In the genomic region with DNA sequence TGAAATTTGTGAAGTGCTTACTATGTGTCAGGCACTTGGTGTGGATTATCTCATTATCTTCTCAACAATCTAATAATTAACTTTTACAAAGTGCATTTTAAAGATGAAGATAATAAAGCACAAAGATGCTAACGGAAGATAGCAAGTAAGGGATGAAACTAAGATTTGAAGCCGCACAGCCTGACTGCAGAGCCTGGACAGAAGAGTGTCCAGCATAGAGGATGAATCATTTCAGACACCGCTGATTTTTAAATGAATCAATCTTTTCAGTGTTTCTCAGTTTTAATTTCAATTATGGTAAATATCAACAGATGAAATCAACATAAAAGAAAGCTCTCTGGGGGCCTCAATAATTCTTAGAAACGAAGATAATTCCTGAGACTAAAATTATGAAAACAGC, we compare ENCODE assay signal across 17 cellular contexts. TPM values are rescaled to one million over a fixed set of nuclear protein-coding genes. Genes with fewer than 3 reads are reported as not detected.
DNase-seq lines count a peak whose midpoint lies in the region; ATAC-seq, FAIRE-seq and TF ChIP-seq lines count a peak whose summit lies in the region.
"Had no signal": no experiment of that assay in that cellular context is flagged by ENCODE, and none has a peak within 500 bp of the region (broad histone marks: within the 10 kb centered on the region; RNA-seq: fewer than 3 reads in every experiment).

No MANE protein-coding gene starts in this region.

- FAIRE-seq in HepG2 (lab: Jason Lieb, UNC), result no peak
- FAIRE-seq: H1 had no signal

- H3K4me3 ChIP-seq in HepG2 (replicated peaks in 1 of 3; ENCODE audit: insufficient read depth in 1 of 3, low read depth in 2 of 3, low read length in 3 of 3) (no peak overlapping the region), right lobe of liver (no peak overlapping the region), adipocyte (ENCODE audit: low read length) (peak overlapping the region; percentile 73)
- H3K4me3 ChIP-seq: K562, upper lobe of right lung had no signal

- H3K9ac ChIP-seq in HepG2 (ENCODE audit: insufficient read depth, low read depth, low read length), result no peak overlapping the region
- H3K9ac ChIP-seq in adipocyte (ENCODE audit: low read length), result no peak overlapping the region

- no peaks in the 10 kb centered on the region for H3K79me2 ChIP-seq in HepG2 (ENCODE audit: insufficient read depth, low read length)

- DNase-seq in HepG2 (ENCODE audit: low spot score), result no peak
- no peak for DNase-seq in right lobe of liver
- no peak for DNase-seq in adipocyte (ENCODE audit: low read depth)
- peak; percentile 18 for DNase-seq in iris pigment epithelial cell (ENCODE audit: low read depth)
- no peak for DNase-seq in inferior parietal cortex (ENCODE audit: extremely low spot score)
- no peak for DNase-seq in NCI-H146 (lab: John Stamatoyannopoulos, UW)
- DNase-seq: activated effector memory CD4-positive, alpha-beta T cell treated with Interleukin-2 at 50 U/mL for 16 hours; activated T-cell treated with anti-CD3 and anti-CD28 coated beads for 4 hours; CD4-positive, alpha-beta memory T cell; NCI-H1105 treated with DMSO at 0.1 percent for 48 hours; NCI-H774 had no signal

- H3K4me1 ChIP-seq in HepG2 (ENCODE audit: insufficient read depth, low read length), result peaks cover 14% of the 10 kb centered on the region
- H3K4me1 ChIP-seq in right lobe of liver, result no peaks in the 10 kb centered on the region
- peaks cover 11% of the 10 kb centered on the region for H3K4me1 ChIP-seq in adipocyte (ENCODE audit: control insufficient read depth, insufficient read depth, low read length)

- H3K27ac ChIP-seq in HepG2 (ENCODE audit: extremely low read length, insufficient read depth, low read length) (no peak overlapping the region), right lobe of liver (no peak overlapping the region)
- H3K27ac ChIP-seq: upper lobe of right lung had no signal

- no peaks in the 10 kb centered on the region for H4K20me1 ChIP-seq in HepG2 (ENCODE audit: insufficient read depth, low read length)

- in situ Hi-C loops in HepG2 (cut with HindIII; ENCODE audit: extremely low pct_ligation_motif_present, low pct_unique_long_range_greater_than_20kb), result no loop called here

- TF ChIP-seq EP300 in HepG2 (IDR thresholded peaks at IDR 0.05; ENCODE audit: low read depth in 2 of 2, low read length in 2 of 2) (no peak), HepG2 (CRISPR knock-in tag; IDR thresholded peaks at IDR 0.05; ENCODE audit: borderline replicate concordance) (no peak)

- ATAC-seq in HepG2 (no peak), right lobe of liver (no peak), HG03460 (IDR thresholded peaks at IDR 0.05; ENCODE audit: unreplicated experiment) (no peak), GM19452 (IDR thresholded peaks at IDR 0.05; ENCODE audit: unreplicated experiment) (no peak)

- no peak for TF ChIP-seq RAD21 in HepG2 (CRISPR knock-in tag; IDR thresholded peaks at IDR 0.05)

- intact Hi-C loops in HepG2 (cut with micrococcal nuclease; ENCODE audit: unreplicated experiment) (no loop called here), right lobe of liver (cut with DNase I) (no loop called here)

- no peak for TF ChIP-seq POLR2A in HepG2 (IDR thresholded peaks at IDR 0.05; ENCODE audit: insufficient read depth in 1 of 2, low read depth in 2 of 2, low read length in 2 of 2)
- TF ChIP-seq POLR2A in right lobe of liver (IDR thresholded peaks at IDR 0.05), result no peak

- TF ChIP-seq CTCF in HepG2 (CRISPR knock-in tag; IDR thresholded peaks at IDR 0.05) (no peak), right lobe of liver (IDR thresholded peaks at IDR 0.05) (no peak)

- WGBS in HepG2 (ENCODE audit: low lambda C conversion rate), result 60% methylated on average over 4 of the region's 4 CpGs
- WGBS in right lobe of liver (ENCODE audit: insufficient coverage, low coverage, low lambda C conversion rate, missing lambda C conversion rate), result 82% methylated on average over 4 of the region's 4 CpGs

- BruUV-seq in HepG2 (replicated peaks; lab: Mats Ljungman, UMichigan), result no TSS peak

- H3K4me2 ChIP-seq in HepG2 (ENCODE audit: low read depth, low read length), result no peak overlapping the region; the same call in 1 of the 2 replicates

- CTCF ChIA-PET in HepG2 (lab: Yijun Ruan, JAX; ENCODE audit: low intra/inter-chr PET ratio, low total read pairs), result no interaction called here

- 0 out of 5 replicates have a peak, but pooled peaks cover 0 to 6% of the 10 kb centered on the region in 2 experiments for H3K27me3 ChIP-seq in HepG2 (ENCODE audit: control insufficient read depth in 1 of 2, insufficient read depth in 2 of 2, low read length in 2 of 2)
- no peaks in the 10 kb centered on the region for H3K27me3 ChIP-seq in right lobe of liver
- no peaks in the 10 kb centered on the region for H3K27me3 ChIP-seq in adipocyte (replicated peaks; ENCODE audit: control insufficient read depth, insufficient read depth, low read length)
- H3K27me3 ChIP-seq: MG63, upper lobe of right lung had no signal

- POLR2A ChIA-PET in HepG2 (lab: Yijun Ruan, JAX), result no interaction called here

- no peaks in the 10 kb centered on the region for H3K9me3 ChIP-seq in HepG2 (ENCODE audit: low read length)
- H3K9me3 ChIP-seq in right lobe of liver, result no peaks in the 10 kb centered on the region
- H3K9me3 ChIP-seq in adipocyte (ENCODE audit: control insufficient read depth, low read length), result no peaks in the 10 kb centered on the region
- H3K9me3 ChIP-seq: upper lobe of right lung had no signal

- no peak overlapping the region for H2AFZ ChIP-seq in HepG2 (ENCODE audit: low read length)

- H3K36me3 ChIP-seq in HepG2 (replicated peaks in 1 of 2; ENCODE audit: control insufficient read depth in 1 of 2, insufficient read depth in 2 of 2, low read length in 2 of 2) (no peaks in the 10 kb centered on the region), right lobe of liver (no peaks in the 10 kb centered on the region), adipocyte (ENCODE audit: control insufficient read depth, insufficient read depth, low read length, severe bottlenecking) (no peaks in the 10 kb centered on the region)
- H3K36me3 ChIP-seq: MG63, upper lobe of right lung had no signal

TF ChIP-seq in HepG2, 621 proteins besides CTCF, POLR2A, EP300 and RAD21:
- TF ChIP-seq, protein P1, sequence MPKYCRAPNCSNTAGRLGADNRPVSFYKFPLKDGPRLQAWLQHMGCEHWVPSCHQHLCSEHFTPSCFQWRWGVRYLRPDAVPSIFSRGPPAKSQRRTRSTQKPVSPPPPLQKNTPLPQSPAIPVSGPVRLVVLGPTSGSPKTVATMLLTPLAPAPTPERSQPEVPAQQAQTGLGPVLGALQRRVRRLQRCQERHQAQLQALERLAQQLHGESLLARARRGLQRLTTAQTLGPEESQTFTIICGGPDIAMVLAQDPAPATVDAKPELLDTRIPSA (CRISPR knock-in tag; IDR thresholded peaks at IDR 0.05; ENCODE audit: borderline replicate concordance), result no peak
- 0 out of 2 replicates have a peak, but pooled peaks have one; percentile 59 for TF ChIP-seq FOXO4 (CRISPR knock-in tag; conservative IDR thresholded peaks at IDR 0.05)

RNA-seq across cellular contexts. Expression of gene STAM2, which starts 24.5 kb away (rescaled TPM):
- total RNA-seq in HepG2 (2016; rRNA removed; fragmentation: Illumina TruSeq; extraction: Trizol) (24.1 and 29.2 TPM in 2 replicates), right lobe of liver (10 to 100 TPM; 12.1 to 18.6 (median 14.2) TPM)
- 9.6 and 10.8 TPM in 2 replicates for total RNA-seq in HepG2 (2016; cell fraction: cytosol; rRNA removed; fragmentation: Illumina TruSeq; extraction: Trizol; ENCODE audit: low read depth)
- 23.1 and 32.1 TPM in 2 replicates for total RNA-seq in HepG2 (2016; cell fraction: insoluble cytoplasmic fraction; rRNA removed; fragmentation: Illumina TruSeq; extraction: Trizol)
- 10.5 and 11.3 TPM in 2 replicates for total RNA-seq in HepG2 (2016; cell fraction: membrane; rRNA removed; fragmentation: Illumina TruSeq; extraction: Trizol)
- 20.7 and 24.7 TPM in 2 replicates for total RNA-seq in HepG2 (2016; cell fraction: nucleus; rRNA removed; fragmentation: Illumina TruSeq; extraction: Trizol)
- 12.6 and 14.7 TPM in 2 replicates for polyA plus RNA-seq in HepG2 (2011; rRNA removed)
- polyA plus RNA-seq in HepG2 (2011; cell fraction: cytosol; rRNA removed), result 4.3 and 6.5 TPM in 2 replicates
- 12.5 and 14.1 TPM in 2 replicates for polyA plus RNA-seq in HepG2 (2011; cell fraction: nucleus; rRNA removed)
- 8.5 and 10.2 TPM in 2 replicates for polyA plus RNA-seq in HepG2 (2012)
- 1.3 and 1.4 TPM in 2 replicates for polyA plus RNA-seq in HepG2 (2016; cell fraction: cytosol; fragmentation: Illumina TruSeq; extraction: Trizol; ENCODE audit: low read depth)
- polyA plus RNA-seq in HepG2 (2016; cell fraction: insoluble cytoplasmic fraction; fragmentation: Illumina TruSeq; extraction: Trizol; ENCODE audit: low read depth), result 16.8 and 16.9 TPM in 2 replicates
- polyA plus RNA-seq in HepG2 (2016; cell fraction: membrane; fragmentation: Illumina TruSeq; extraction: Trizol; ENCODE audit: low read depth), result 1.7 and 1.9 TPM in 2 replicates
- 18.3 and 23.4 TPM in 2 replicates for polyA plus RNA-seq in HepG2 (2016; cell fraction: nucleus; fragmentation: Illumina TruSeq; extraction: Trizol; ENCODE audit: insufficient read depth, low read depth)
- polyA minus RNA-seq in HepG2 (2011; rRNA and poly(A)+ RNA removed; ENCODE audit: low replicate concordance), result 11.8 and 17.5 TPM in 2 replicates
- polyA minus RNA-seq in HepG2 (2011; cell fraction: cytosol; rRNA and poly(A)+ RNA removed), result 16.4 and 23.1 TPM in 2 replicates
- 34.6 and 39.1 TPM in 2 replicates for polyA minus RNA-seq in HepG2 (2011; cell fraction: nucleus; rRNA and poly(A)+ RNA removed)
